ENCODE assay signal across 1 cellular context in the genomic region with DNA sequence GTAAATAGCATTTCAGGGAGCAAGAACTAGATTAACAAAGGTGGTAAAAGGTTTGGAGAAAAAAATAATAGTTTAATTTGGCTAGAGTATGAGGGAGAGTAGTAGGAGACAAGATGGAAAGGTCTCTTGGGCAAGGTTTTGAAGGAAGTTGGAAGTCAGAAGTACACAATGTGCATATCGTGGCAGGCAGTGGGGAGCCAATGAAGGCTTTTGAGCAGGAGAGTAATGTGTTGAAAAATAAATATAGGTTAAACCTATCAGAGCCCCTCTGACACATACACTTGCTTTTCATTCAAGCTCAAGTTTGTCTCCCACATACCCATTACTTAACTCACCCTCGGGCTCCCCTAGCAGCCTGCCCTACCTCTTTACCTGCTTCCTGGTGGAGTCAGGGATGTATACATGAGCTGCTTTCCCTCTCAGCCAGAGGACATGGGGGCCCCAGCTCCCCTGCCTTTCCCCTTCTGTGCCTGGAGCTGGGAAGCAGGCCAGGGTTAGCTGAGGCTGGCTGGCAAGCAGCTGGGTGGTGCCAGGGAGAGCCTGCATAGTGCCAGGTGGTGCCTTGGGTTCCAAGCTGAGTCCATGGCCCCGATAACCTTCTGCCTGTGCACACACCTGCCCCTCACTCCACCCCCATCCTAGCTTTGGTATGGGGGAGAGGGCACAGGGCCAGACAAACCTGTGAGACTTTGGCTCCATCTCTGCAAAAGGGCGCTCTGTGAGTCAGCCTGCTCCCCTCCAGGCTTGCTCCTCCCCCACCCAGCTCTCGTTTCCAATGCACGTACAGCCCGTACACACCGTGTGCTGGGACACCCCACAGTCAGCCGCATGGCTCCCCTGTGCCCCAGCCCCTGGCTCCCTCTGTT.
TF ChIP-seq lines count a peak whose summit lies in the region.

A gene (plus strand): TSS at position 797 of the 866 bp plus-strand sequence. CDS start 32 bp downstream, at position 829.

TF ChIP-seq in HepG2, 621 proteins besides CTCF, POLR2A, EP300 and RAD21 (continued from another document and continues in another):
- TF ChIP-seq, protein P1, sequence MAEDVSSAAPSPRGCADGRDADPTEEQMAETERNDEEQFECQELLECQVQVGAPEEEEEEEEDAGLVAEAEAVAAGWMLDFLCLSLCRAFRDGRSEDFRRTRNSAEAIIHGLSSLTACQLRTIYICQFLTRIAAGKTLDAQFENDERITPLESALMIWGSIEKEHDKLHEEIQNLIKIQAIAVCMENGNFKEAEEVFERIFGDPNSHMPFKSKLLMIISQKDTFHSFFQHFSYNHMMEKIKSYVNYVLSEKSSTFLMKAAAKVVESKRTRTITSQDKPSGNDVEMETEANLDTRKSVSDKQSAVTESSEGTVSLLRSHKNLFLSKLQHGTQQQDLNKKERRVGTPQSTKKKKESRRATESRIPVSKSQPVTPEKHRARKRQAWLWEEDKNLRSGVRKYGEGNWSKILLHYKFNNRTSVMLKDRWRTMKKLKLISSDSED (CRISPR knock-in tag; IDR thresholded peaks at IDR 0.05) = no peak
- no peak for TF ChIP-seq ZSCAN30 (CRISPR knock-in tag; IDR thresholded peaks at IDR 0.05)
- TF ChIP-seq, protein P2, sequence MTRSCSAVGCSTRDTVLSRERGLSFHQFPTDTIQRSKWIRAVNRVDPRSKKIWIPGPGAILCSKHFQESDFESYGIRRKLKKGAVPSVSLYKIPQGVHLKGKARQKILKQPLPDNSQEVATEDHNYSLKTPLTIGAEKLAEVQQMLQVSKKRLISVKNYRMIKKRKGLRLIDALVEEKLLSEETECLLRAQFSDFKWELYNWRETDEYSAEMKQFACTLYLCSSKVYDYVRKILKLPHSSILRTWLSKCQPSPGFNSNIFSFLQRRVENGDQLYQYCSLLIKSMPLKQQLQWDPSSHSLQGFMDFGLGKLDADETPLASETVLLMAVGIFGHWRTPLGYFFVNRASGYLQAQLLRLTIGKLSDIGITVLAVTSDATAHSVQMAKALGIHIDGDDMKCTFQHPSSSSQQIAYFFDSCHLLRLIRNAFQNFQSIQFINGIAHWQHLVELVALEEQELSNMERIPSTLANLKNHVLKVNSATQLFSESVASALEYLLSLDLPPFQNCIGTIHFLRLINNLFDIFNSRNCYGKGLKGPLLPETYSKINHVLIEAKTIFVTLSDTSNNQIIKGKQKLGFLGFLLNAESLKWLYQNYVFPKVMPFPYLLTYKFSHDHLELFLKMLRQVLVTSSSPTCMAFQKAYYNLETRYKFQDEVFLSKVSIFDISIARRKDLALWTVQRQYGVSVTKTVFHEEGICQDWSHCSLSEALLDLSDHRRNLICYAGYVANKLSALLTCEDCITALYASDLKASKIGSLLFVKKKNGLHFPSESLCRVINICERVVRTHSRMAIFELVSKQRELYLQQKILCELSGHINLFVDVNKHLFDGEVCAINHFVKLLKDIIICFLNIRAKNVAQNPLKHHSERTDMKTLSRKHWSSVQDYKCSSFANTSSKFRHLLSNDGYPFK (CRISPR knock-in tag; IDR thresholded peaks at IDR 0.05; ENCODE audit: borderline replicate concordance) = peak; percentile 47; the same call in 1 of the 2 replicates
- TF ChIP-seq, protein P3, sequence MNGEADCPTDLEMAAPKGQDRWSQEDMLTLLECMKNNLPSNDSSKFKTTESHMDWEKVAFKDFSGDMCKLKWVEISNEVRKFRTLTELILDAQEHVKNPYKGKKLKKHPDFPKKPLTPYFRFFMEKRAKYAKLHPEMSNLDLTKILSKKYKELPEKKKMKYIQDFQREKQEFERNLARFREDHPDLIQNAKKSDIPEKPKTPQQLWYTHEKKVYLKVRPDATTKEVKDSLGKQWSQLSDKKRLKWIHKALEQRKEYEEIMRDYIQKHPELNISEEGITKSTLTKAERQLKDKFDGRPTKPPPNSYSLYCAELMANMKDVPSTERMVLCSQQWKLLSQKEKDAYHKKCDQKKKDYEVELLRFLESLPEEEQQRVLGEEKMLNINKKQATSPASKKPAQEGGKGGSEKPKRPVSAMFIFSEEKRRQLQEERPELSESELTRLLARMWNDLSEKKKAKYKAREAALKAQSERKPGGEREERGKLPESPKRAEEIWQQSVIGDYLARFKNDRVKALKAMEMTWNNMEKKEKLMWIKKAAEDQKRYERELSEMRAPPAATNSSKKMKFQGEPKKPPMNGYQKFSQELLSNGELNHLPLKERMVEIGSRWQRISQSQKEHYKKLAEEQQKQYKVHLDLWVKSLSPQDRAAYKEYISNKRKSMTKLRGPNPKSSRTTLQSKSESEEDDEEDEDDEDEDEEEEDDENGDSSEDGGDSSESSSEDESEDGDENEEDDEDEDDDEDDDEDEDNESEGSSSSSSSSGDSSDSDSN (CRISPR knock-in tag; IDR thresholded peaks at IDR 0.05) = no peak; the same call in 1 of the 2 replicates
- TF ChIP-seq FOSL2 (CRISPR knock-in tag; IDR thresholded peaks at IDR 0.05) = peak; percentile 65; the same call in 1 of the 2 replicates
- no peak for TF ChIP-seq ZSCAN20 (CRISPR knock-in tag; IDR thresholded peaks at IDR 0.05; ENCODE audit: borderline replicate concordance)
- TF ChIP-seq, protein P4, sequence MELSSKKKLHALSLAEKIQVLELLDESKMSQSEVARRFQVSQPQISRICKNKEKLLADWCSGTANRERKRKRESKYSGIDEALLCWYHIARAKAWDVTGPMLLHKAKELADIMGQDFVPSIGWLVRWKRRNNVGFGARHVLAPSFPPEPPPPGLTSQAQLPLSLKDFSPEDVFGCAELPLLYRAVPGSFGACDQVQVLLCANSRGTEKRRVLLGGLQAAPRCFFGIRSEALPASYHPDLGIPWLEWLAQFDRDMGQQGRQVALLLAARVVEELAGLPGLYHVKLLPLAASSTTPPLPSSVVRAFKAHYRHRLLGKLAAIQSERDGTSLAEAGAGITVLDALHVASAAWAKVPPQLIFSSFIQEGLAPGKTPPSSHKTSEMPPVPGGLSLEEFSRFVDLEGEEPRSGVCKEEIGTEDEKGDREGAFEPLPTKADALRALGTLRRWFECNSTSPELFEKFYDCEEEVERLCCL (CRISPR knock-in tag; IDR thresholded peaks at IDR 0.05; ENCODE audit: borderline replicate concordance) = 0 out of 2 replicates have a peak, but pooled peaks have one; percentile 65
- TF ChIP-seq, protein P5, sequence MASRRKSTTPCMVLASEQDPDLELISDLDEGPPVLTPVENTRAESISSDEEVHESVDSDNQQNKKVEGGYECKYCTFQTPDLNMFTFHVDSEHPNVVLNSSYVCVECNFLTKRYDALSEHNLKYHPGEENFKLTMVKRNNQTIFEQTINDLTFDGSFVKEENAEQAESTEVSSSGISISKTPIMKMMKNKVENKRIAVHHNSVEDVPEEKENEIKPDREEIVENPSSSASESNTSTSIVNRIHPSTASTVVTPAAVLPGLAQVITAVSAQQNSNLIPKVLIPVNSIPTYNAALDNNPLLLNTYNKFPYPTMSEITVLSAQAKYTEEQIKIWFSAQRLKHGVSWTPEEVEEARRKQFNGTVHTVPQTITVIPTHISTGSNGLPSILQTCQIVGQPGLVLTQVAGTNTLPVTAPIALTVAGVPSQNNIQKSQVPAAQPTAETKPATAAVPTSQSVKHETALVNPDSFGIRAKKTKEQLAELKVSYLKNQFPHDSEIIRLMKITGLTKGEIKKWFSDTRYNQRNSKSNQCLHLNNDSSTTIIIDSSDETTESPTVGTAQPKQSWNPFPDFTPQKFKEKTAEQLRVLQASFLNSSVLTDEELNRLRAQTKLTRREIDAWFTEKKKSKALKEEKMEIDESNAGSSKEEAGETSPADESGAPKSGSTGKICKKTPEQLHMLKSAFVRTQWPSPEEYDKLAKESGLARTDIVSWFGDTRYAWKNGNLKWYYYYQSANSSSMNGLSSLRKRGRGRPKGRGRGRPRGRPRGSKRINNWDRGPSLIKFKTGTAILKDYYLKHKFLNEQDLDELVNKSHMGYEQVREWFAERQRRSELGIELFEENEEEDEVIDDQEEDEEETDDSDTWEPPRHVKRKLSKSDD (CRISPR knock-in tag; IDR thresholded peaks at IDR 0.05; ENCODE audit: low read depth) = no peak
- no peak for TF ChIP-seq ELF1 (CRISPR knock-in tag; IDR thresholded peaks at IDR 0.05)
- no peak for TF ChIP-seq LCORL (IDR thresholded peaks at IDR 0.05)
- TF ChIP-seq LCORL (CRISPR knock-in tag; IDR thresholded peaks at IDR 0.05) = peak; percentile 52; the same call in 1 of the 2 replicates
- TF ChIP-seq, protein P6, sequence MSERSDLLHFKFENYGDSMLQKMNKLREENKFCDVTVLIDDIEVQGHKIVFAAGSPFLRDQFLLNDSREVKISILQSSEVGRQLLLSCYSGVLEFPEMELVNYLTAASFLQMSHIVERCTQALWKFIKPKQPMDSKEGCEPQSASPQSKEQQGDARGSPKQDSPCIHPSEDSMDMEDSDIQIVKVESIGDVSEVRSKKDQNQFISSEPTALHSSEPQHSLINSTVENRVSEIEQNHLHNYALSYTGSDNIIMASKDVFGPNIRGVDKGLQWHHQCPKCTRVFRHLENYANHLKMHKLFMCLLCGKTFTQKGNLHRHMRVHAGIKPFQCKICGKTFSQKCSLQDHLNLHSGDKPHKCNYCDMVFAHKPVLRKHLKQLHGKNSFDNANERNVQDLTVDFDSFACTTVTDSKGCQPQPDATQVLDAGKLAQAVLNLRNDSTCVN (CRISPR knock-in tag; IDR thresholded peaks at IDR 0.05; ENCODE audit: borderline replicate concordance) = no peak
- no peak for TF ChIP-seq BHLHE40 (IDR thresholded peaks at IDR 0.05; ENCODE audit: low read length)
- peak; percentile 56 for TF ChIP-seq ZFX (CRISPR knock-in tag; IDR thresholded peaks at IDR 0.05; ENCODE audit: low read depth)
- no peak for TF ChIP-seq KLF6 (CRISPR knock-in tag; IDR thresholded peaks at IDR 0.05)
- TF ChIP-seq, protein P7, sequence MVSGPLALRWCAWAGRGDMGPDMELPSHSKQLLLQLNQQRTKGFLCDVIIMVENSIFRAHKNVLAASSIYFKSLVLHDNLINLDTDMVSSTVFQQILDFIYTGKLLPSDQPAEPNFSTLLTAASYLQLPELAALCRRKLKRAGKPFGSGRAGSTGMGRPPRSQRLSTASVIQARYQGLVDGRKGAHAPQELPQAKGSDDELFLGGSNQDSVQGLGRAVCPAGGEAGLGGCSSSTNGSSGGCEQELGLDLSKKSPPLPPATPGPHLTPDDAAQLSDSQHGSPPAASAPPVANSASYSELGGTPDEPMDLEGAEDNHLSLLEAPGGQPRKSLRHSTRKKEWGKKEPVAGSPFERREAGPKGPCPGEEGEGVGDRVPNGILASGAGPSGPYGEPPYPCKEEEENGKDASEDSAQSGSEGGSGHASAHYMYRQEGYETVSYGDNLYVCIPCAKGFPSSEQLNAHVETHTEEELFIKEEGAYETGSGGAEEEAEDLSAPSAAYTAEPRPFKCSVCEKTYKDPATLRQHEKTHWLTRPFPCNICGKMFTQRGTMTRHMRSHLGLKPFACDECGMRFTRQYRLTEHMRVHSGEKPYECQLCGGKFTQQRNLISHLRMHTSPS (CRISPR knock-in tag; IDR thresholded peaks at IDR 0.05; ENCODE audit: low read depth) = 0 out of 2 replicates have a peak, but pooled peaks have one; percentile 22
- no peak for TF ChIP-seq ZNF354B (CRISPR knock-in tag; IDR thresholded peaks at IDR 0.05)
- TF ChIP-seq RCOR2 (CRISPR knock-in tag; IDR thresholded peaks at IDR 0.05) = no peak
- TF ChIP-seq, protein P8, sequence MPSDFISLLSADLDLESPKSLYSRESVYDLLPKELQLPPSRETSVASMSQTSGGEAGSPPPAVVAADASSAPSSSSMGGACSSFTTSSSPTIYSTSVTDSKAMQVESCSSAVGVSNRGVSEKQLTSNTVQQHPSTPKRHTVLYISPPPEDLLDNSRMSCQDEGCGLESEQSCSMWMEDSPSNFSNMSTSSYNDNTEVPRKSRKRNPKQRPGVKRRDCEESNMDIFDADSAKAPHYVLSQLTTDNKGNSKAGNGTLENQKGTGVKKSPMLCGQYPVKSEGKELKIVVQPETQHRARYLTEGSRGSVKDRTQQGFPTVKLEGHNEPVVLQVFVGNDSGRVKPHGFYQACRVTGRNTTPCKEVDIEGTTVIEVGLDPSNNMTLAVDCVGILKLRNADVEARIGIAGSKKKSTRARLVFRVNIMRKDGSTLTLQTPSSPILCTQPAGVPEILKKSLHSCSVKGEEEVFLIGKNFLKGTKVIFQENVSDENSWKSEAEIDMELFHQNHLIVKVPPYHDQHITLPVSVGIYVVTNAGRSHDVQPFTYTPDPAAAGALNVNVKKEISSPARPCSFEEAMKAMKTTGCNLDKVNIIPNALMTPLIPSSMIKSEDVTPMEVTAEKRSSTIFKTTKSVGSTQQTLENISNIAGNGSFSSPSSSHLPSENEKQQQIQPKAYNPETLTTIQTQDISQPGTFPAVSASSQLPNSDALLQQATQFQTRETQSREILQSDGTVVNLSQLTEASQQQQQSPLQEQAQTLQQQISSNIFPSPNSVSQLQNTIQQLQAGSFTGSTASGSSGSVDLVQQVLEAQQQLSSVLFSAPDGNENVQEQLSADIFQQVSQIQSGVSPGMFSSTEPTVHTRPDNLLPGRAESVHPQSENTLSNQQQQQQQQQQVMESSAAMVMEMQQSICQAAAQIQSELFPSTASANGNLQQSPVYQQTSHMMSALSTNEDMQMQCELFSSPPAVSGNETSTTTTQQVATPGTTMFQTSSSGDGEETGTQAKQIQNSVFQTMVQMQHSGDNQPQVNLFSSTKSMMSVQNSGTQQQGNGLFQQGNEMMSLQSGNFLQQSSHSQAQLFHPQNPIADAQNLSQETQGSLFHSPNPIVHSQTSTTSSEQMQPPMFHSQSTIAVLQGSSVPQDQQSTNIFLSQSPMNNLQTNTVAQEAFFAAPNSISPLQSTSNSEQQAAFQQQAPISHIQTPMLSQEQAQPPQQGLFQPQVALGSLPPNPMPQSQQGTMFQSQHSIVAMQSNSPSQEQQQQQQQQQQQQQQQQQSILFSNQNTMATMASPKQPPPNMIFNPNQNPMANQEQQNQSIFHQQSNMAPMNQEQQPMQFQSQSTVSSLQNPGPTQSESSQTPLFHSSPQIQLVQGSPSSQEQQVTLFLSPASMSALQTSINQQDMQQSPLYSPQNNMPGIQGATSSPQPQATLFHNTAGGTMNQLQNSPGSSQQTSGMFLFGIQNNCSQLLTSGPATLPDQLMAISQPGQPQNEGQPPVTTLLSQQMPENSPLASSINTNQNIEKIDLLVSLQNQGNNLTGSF (CRISPR knock-in tag; IDR thresholded peaks at IDR 0.05) = no peak
- TF ChIP-seq, protein P9, sequence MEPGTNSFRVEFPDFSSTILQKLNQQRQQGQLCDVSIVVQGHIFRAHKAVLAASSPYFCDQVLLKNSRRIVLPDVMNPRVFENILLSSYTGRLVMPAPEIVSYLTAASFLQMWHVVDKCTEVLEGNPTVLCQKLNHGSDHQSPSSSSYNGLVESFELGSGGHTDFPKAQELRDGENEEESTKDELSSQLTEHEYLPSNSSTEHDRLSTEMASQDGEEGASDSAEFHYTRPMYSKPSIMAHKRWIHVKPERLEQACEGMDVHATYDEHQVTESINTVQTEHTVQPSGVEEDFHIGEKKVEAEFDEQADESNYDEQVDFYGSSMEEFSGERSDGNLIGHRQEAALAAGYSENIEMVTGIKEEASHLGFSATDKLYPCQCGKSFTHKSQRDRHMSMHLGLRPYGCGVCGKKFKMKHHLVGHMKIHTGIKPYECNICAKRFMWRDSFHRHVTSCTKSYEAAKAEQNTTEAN (CRISPR knock-in tag; conservative IDR thresholded peaks at IDR 0.05) = no peak
- TF ChIP-seq KLF9 (CRISPR knock-in tag; IDR thresholded peaks at IDR 0.05; ENCODE audit: low read depth) = no peak
